In the genomic region with DNA sequence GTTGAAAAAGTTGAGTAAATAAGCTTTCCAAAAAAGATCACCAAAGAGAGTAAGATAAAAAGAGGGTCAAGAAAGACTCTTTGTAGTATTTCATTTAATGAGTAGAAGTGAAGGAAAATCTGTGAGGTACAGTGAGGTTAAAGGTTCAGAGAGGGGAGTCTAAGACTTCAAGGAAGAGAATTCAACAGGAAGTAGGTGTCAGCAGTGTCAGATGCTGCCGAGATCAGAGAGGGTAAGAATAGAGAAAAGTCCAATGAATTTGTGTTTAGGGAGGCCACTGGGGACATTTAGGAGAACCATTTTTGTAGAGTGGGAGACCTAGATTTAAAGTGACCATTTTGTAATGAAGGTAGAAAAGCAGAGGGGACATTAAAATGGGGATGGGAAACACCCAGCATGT, we compare ENCODE assay signal across 12 cellular contexts.
DNase-seq lines count a peak whose midpoint lies in the region; ATAC-seq and TF ChIP-seq lines count a peak whose summit lies in the region.
"Had no signal": no experiment of that assay in that cellular context is flagged by ENCODE, and none has a peak within 500 bp of the region (broad histone marks: within the 10 kb centered on the region; RNA-seq: fewer than 3 reads in every experiment).

No MANE protein-coding gene starts in this region.

- H2AFZ ChIP-seq in OCI-LY3 (ENCODE audit: low read depth, low read length), result peak overlapping the region; percentile 21

- H3K4me3 ChIP-seq in OCI-LY3 (ENCODE audit: low read length) (peak overlapping the region; percentile 60; the same call in 1 of the 2 replicates), tibial nerve (no peak overlapping the region)
- H3K4me3 ChIP-seq: testis had no signal

- peak overlapping the region; percentile 80 for H3K9ac ChIP-seq in OCI-LY3 (ENCODE audit: low read length)

- H3K79me2 ChIP-seq in OCI-LY3 (ENCODE audit: low read length), result no peaks in the 10 kb centered on the region; the same call in 1 of the 2 replicates

- peak overlapping the region; percentile 73 to 86 for H3K4me3 Mint-ChIP-seq in activated T-cell treated with anti-CD3 and anti-CD28 coated beads, Interleukin-2, amount 50 U/mL, for 72 hours
- H3K4me3 Mint-ChIP-seq in stimulated activated naive B cell treated with anti-CD40 and anti-IgM and Interleukin-4, amounts not matched to agents 10 μg/mL and 1 μg/mL and 100 μg/mL, for 72 hours, result peak overlapping the region; percentile 3 to 9

- no peak for DNase-seq in activated T-cell treated with anti-CD3 and anti-CD28 coated beads, Interleukin-2, amount 50 U/mL, for 72 hours
- DNase-seq in activated T-cell treated with anti-CD3 and anti-CD28 coated beads for 4 hours (no peak), tibial nerve (ENCODE audit: low spot score in 2 of 2) (no peak), globus pallidus (ENCODE audit: low spot score) (no peak), middle frontal gyrus (ENCODE audit: extremely low spot score, low spot score) (no peak)
- peak; percentile 6 for DNase-seq in central memory CD4-positive, alpha-beta T cell
- DNase-seq in stimulated activated naive B cell treated with anti-CD40 and anti-IgM and Interleukin-4, amounts not matched to agents 10 μg/mL and 1 μg/mL and 100 μg/mL, for 72 hours, result no peak
- DNase-seq: activated CD4-positive, alpha-beta T cell treated with anti-CD3 and anti-CD28 coated beads for 4 hours; NCI-H82; testis had no signal

- no peak for TF ChIP-seq CTCF in OCI-LY3 (IDR thresholded peaks at IDR 0.05; ENCODE audit: low read depth, low read length)
- no peak for TF ChIP-seq CTCF in tibial nerve (IDR thresholded peaks at IDR 0.05)

- H3K4me1 Mint-ChIP-seq in activated T-cell treated with anti-CD3 and anti-CD28 coated beads, Interleukin-2, amount 50 U/mL, for 72 hours (ENCODE audit: low read depth), result peaks cover 54% of the 10 kb centered on the region
- peaks cover 34 to 60% of the 10 kb centered on the region in 2 donors for H3K4me1 Mint-ChIP-seq in stimulated activated naive B cell treated with anti-CD40 and anti-IgM and Interleukin-4, amounts not matched to agents 10 μg/mL and 1 μg/mL and 100 μg/mL, for 72 hours

- no peaks in the 10 kb centered on the region for H3K9me3 Mint-ChIP-seq in activated T-cell treated with anti-CD3 and anti-CD28 coated beads, Interleukin-2, amount 50 U/mL, for 72 hours
- H3K9me3 Mint-ChIP-seq in stimulated activated naive B cell treated with anti-CD40 and anti-IgM and Interleukin-4, amounts not matched to agents 10 μg/mL and 1 μg/mL and 100 μg/mL, for 72 hours, result peaks cover 0 to 2% of the 10 kb centered on the region in 2 donors

- WGBS in tibial nerve, 2 donors, result 21 to 28% methylated on average over 1 of the region's 1 CpG

- H3K36me3 Mint-ChIP-seq in activated T-cell treated with anti-CD3 and anti-CD28 coated beads, Interleukin-2, amount 50 U/mL, for 72 hours (ENCODE audit: insufficient read depth in 2 of 2), result no peaks in the 10 kb centered on the region
- H3K36me3 Mint-ChIP-seq in stimulated activated naive B cell treated with anti-CD40 and anti-IgM and Interleukin-4, amounts not matched to agents 10 μg/mL and 1 μg/mL and 100 μg/mL, for 72 hours, result peaks cover 0 to 3% of the 10 kb centered on the region in 2 donors

- H3K36me3 ChIP-seq in OCI-LY3 (replicated peaks; ENCODE audit: low read depth, low read length) (no peaks in the 10 kb centered on the region), tibial nerve (no peaks in the 10 kb centered on the region)

- TF ChIP-seq POLR2A in tibial nerve (IDR thresholded peaks at IDR 0.05), result no peak

- peaks cover 75% of the 10 kb centered on the region for H3K4me1 ChIP-seq in OCI-LY3 (ENCODE audit: low read length)
- H3K4me1 ChIP-seq in tibial nerve, result peaks cover 0 to 23% (median 8%) of the 10 kb centered on the region in 4 donors

- H3K27me3 Mint-ChIP-seq in activated T-cell treated with anti-CD3 and anti-CD28 coated beads, Interleukin-2, amount 50 U/mL, for 72 hours (ENCODE audit: low read depth), result peaks cover 6% of the 10 kb centered on the region
- no peaks in the 10 kb centered on the region for H3K27me3 Mint-ChIP-seq in stimulated activated naive B cell treated with anti-CD40 and anti-IgM and Interleukin-4, amounts not matched to agents 10 μg/mL and 1 μg/mL and 100 μg/mL, for 72 hours

- H4K20me1 ChIP-seq in OCI-LY3 (ENCODE audit: insufficient read depth, low read length), result no peaks in the 10 kb centered on the region

- TF ChIP-seq EP300 in tibial nerve (IDR thresholded peaks at IDR 0.05), result no peak

- no peaks in the 10 kb centered on the region for H3K27me3 ChIP-seq in OCI-LY3 (ENCODE audit: low read depth, low read length)
- no peaks in the 10 kb centered on the region for H3K27me3 ChIP-seq in tibial nerve
- H3K27me3 ChIP-seq: testis had no signal

- H3K27ac ChIP-seq in OCI-LY3 (ENCODE audit: low read length), result peak overlapping the region; percentile 95
- no peak overlapping the region for H3K27ac ChIP-seq in tibial nerve
- H3K27ac ChIP-seq: RWPE1 had no signal

- no peak for ATAC-seq in activated T-cell treated with anti-CD3 and anti-CD28 coated beads, Interleukin-2, amount 50 U/mL, for 72 hours (replicated peaks in 1 of 2)
- no peak for ATAC-seq in stimulated activated naive B cell treated with anti-CD40 and anti-IgM and Interleukin-4, amounts not matched to agents 10 μg/mL and 1 μg/mL and 100 μg/mL, for 72 hours (replicated peaks)

- H3K4me2 ChIP-seq in OCI-LY3 (ENCODE audit: low read length), result peak overlapping the region; percentile 71

- H3K9me3 ChIP-seq in OCI-LY3 (ENCODE audit: insufficient read depth, low read length), result no peaks in the 10 kb centered on the region
- H3K9me3 ChIP-seq in tibial nerve, result no peaks in the 10 kb centered on the region
- H3K9me3 ChIP-seq: testis had no signal

- H3K27ac Mint-ChIP-seq in activated T-cell treated with anti-CD3 and anti-CD28 coated beads, Interleukin-2, amount 50 U/mL, for 72 hours, result peak overlapping the region; percentile 94
- H3K27ac Mint-ChIP-seq in stimulated activated naive B cell treated with anti-CD40 and anti-IgM and Interleukin-4, amounts not matched to agents 10 μg/mL and 1 μg/mL and 100 μg/mL, for 72 hours, result peak overlapping the region; percentile 77
